15 cellular contexts compared by ENCODE assay signal in genomic region chr21:45019887-45020537, GRCh38. TPM values are rescaled to one million over a fixed set of nuclear protein-coding genes. Genes with fewer than 3 reads are reported as not detected.
DNase-seq lines count a peak whose midpoint lies in the region; ATAC-seq and TF ChIP-seq lines count a peak whose summit lies in the region.
"Had no signal": no experiment of that assay in that cellular context is flagged by ENCODE, and none has a peak within 500 bp of the region (broad histone marks: within the 10 kb centered on the region; RNA-seq: fewer than 3 reads in every experiment).

No MANE protein-coding gene starts in this region.

- H3K4me1 Mint-ChIP-seq in activated CD8-positive, alpha-beta T cell treated with anti-CD3 and anti-CD28 coated beads, Interleukin-2, amount 10 ng/mL, durations not matched to agents 7 days and 5 days (ENCODE audit: low read depth) = peaks cover 9% of the 10 kb centered on the region
- H3K4me1 Mint-ChIP-seq in effector memory CD8-positive, alpha-beta T cell (ENCODE audit: low read depth in 2 of 2) = peaks cover 7 to 9% of the 10 kb centered on the region in 2 donors

- ATAC-seq in Right ventricle myocardium inferior (no peak), HG02852 (IDR thresholded peaks at IDR 0.05; ENCODE audit: unreplicated experiment) (no peak)
- no peak for ATAC-seq in activated CD8-positive, alpha-beta T cell treated with anti-CD3 and anti-CD28 coated beads, Interleukin-2, amount 10 ng/mL, durations not matched to agents 7 days and 5 days
- no peak for ATAC-seq in effector memory CD8-positive, alpha-beta T cell (replicated peaks)

- DNase-seq in Right ventricle myocardium inferior (ENCODE audit: missing footprints) (peak; percentile 50), right atrium auricular region (ENCODE audit: low spot score) (no peak), cardiac septum (ENCODE audit: low spot score) (peak; percentile 73), osteoblast (ENCODE audit: insufficient read length, low spot score, missing footprints) (peak; percentile 87), NOMO-1 treated with DMSO at 0.1 percent for 48 hours (lab: John Stamatoyannopoulos, UW; ENCODE audit: unreplicated experiment) (no peak)
- no peak for DNase-seq in activated CD8-positive, alpha-beta T cell treated with anti-CD3 and anti-CD28 coated beads, Interleukin-2, amount 10 ng/mL, durations not matched to agents 7 days and 5 days
- DNase-seq in effector memory CD8-positive, alpha-beta T cell = no peak
- DNase-seq: amniotic stem cell; DMS 273 treated with DMSO at 0.1 percent for 48 hours; NCI-H2029; NCI-H774; stimulated activated CD4-positive, alpha-beta T cell treated with anti-CD3 and anti-CD28 coated beads, Interleukin-2, amount 100 ng/mL, for 24 hours; T-helper 1 cell had no signal

- no peak for TF ChIP-seq CTCF in right atrium auricular region (IDR thresholded peaks at IDR 0.05)
- TF ChIP-seq CTCF in osteoblast (IDR thresholded peaks at IDR 0.05; ENCODE audit: extremely low read depth, low read depth, low read length) = no peak

- H3K27ac ChIP-seq in right atrium auricular region (peak overlapping the region in 1 of 2 donors; percentile 79), osteoblast (ENCODE audit: low read depth, low read length) (peak overlapping the region; percentile 51)

- H4K20me1 ChIP-seq in osteoblast (ENCODE audit: insufficient read depth, low read length) = no peaks in the 10 kb centered on the region

- no peaks in the 10 kb centered on the region for H3K9me3 Mint-ChIP-seq in activated CD8-positive, alpha-beta T cell treated with anti-CD3 and anti-CD28 coated beads, Interleukin-2, amount 10 ng/mL, durations not matched to agents 7 days and 5 days (ENCODE audit: insufficient read depth)
- peaks cover 0 to 4% of the 10 kb centered on the region in 2 donors for H3K9me3 Mint-ChIP-seq in effector memory CD8-positive, alpha-beta T cell

- H3K27ac Mint-ChIP-seq in activated CD8-positive, alpha-beta T cell treated with anti-CD3 and anti-CD28 coated beads, Interleukin-2, amount 10 ng/mL, durations not matched to agents 7 days and 5 days = no peak overlapping the region
- no peak overlapping the region for H3K27ac Mint-ChIP-seq in effector memory CD8-positive, alpha-beta T cell

- H3K79me2 ChIP-seq in osteoblast (ENCODE audit: insufficient read depth, low read length) = no peaks in the 10 kb centered on the region

- H3K4me3 Mint-ChIP-seq in activated CD8-positive, alpha-beta T cell treated with anti-CD3 and anti-CD28 coated beads, Interleukin-2, amount 10 ng/mL, durations not matched to agents 7 days and 5 days = no peak overlapping the region
- peak overlapping the region in 1 of 2 donors; percentile 50 for H3K4me3 Mint-ChIP-seq in effector memory CD8-positive, alpha-beta T cell

- H3K4me2 ChIP-seq in osteoblast (ENCODE audit: insufficient read depth, low read length) = no peak overlapping the region

- H3K27me3 ChIP-seq in right atrium auricular region = no peaks in the 10 kb centered on the region
- no peaks in the 10 kb centered on the region for H3K27me3 ChIP-seq in osteoblast (ENCODE audit: insufficient read depth, low read length)
- H3K27me3 ChIP-seq: tibial nerve had no signal

- peaks cover 0 to 11% of the 10 kb centered on the region in 2 donors for H3K4me1 ChIP-seq in right atrium auricular region
- H3K4me1 ChIP-seq in osteoblast (ENCODE audit: insufficient read depth, low read length) = peaks cover 5% of the 10 kb centered on the region

- no peak overlapping the region for H2AFZ ChIP-seq in osteoblast (ENCODE audit: low read length)

- H3K27me3 Mint-ChIP-seq in activated CD8-positive, alpha-beta T cell treated with anti-CD3 and anti-CD28 coated beads, Interleukin-2, amount 10 ng/mL, durations not matched to agents 7 days and 5 days (ENCODE audit: low read depth) = peaks cover 33% of the 10 kb centered on the region
- peaks cover 35 to 61% of the 10 kb centered on the region in 2 donors for H3K27me3 Mint-ChIP-seq in effector memory CD8-positive, alpha-beta T cell

- no peaks in the 10 kb centered on the region for H3K36me3 Mint-ChIP-seq in activated CD8-positive, alpha-beta T cell treated with anti-CD3 and anti-CD28 coated beads, Interleukin-2, amount 10 ng/mL, durations not matched to agents 7 days and 5 days (ENCODE audit: low read depth)
- H3K36me3 Mint-ChIP-seq in effector memory CD8-positive, alpha-beta T cell (ENCODE audit: insufficient read depth) = no peaks in the 10 kb centered on the region

- CTCF ChIA-PET in activated CD8-positive, alpha-beta T cell treated with anti-CD3 and anti-CD28 coated beads, Interleukin-2, amount 10 ng/mL, durations not matched to agents 7 days and 5 days (lab: Charles Lee) = no interaction called here

- H3K36me3 ChIP-seq in right atrium auricular region = no peaks in the 10 kb centered on the region
- no peaks in the 10 kb centered on the region for H3K36me3 ChIP-seq in osteoblast (ENCODE audit: insufficient read depth, low read length)
- H3K36me3 ChIP-seq: tibial nerve had no signal

- POLR2A ChIA-PET in activated CD8-positive, alpha-beta T cell treated with anti-CD3 and anti-CD28 coated beads, Interleukin-2, amount 10 ng/mL, durations not matched to agents 7 days and 5 days (lab: Charles Lee) = no interaction called here

- intact Hi-C loops in Right ventricle myocardium inferior (cut with DNase I) (loop anchor here (10.0 kb wide), 1 partner anchor 55 kb away; no protein-coding TSS in a partner anchor), cardiac septum (cut with DNase I) (no loop called here)

- H3K4me3 ChIP-seq in right atrium auricular region = no peak overlapping the region
- no peak overlapping the region for H3K4me3 ChIP-seq in osteoblast (ENCODE audit: insufficient read depth, low read length)

- H3K9me3 ChIP-seq in right atrium auricular region (peaks cover 0 to 8% of the 10 kb centered on the region in 2 donors), osteoblast (ENCODE audit: low read depth, low read length) (no peaks in the 10 kb centered on the region)

RNA-seq across cellular contexts. Expression of gene ADARB1, which starts 54.4 kb away (rescaled TPM):
- total RNA-seq in Right ventricle myocardium inferior (15.1 TPM), right atrium auricular region (10 to 100 TPM in 1 of 2 donors, 1 to 10 TPM in 1; 7.5 to 10.5 TPM), cardiac septum (13.7 TPM), osteoblast (19.5 and 28.9 TPM in 2 replicates)
- total RNA-seq in activated CD8-positive, alpha-beta T cell treated with anti-CD3 and anti-CD28 coated beads, Interleukin-2, amount 10 ng/mL, durations not matched to agents 7 days and 5 days = 10 to 100 TPM; 52.9 to 66.2 TPM

Comparison
In these comparisons a context has a peak if more than half of its experiments do, and no peak if none do; other contexts are left out.
1. DNase-seq: peak in Right ventricle myocardium inferior (single experiment), cardiac septum (single experiment) and osteoblast (single experiment); none in right atrium auricular region (single experiment), NOMO-1 treated with DMSO at 0.1 percent for 48 hours (single experiment), activated CD8-positive, alpha-beta T cell treated with anti-CD3 and anti-CD28 coated beads, Interleukin-2, amount 10 ng/mL, durations not matched to agents 7 days and 5 days (single experiment) and effector memory CD8-positive, alpha-beta T cell (0 of 3).